In the genomic region with DNA sequence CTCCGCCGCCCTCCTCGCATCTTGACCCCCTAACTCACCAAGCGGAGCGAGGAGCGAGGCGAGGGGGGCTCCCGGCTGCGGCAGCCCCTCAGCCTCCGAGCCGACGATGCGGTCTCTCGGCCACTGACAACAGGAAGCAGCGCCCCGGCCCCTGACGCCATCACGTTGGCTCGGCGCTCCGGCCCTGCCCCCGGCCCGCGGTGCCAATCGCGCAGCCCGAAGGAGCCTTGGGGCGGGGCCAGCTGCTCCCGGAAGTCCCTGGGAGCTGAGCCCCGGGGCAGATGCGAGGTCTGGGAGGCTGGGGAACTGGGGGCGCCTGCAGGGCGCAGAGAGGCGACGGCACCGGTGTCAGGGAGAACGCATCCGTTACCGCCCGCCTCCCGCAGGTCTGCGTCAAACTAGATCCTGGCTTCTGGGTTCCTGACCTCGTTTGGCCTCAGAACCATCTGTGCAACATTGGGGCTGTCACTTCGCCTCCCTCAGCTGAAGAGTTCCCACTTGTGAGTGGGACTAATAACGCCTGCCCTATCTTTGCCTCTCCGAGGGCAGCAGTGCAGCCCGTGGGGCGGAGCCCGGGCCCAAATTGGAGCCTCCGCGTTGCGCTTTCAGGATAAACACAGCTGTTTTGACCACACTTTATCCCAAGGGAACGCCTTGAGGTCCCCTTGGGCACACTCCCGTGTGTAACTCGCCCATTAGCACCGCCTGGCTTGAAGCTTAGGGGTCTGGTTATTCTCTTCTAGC, we compare ENCODE assay signal across 8 cellular contexts.
DNase-seq lines count a peak whose midpoint lies in the region; ATAC-seq and TF ChIP-seq lines count a peak whose summit lies in the region.
"Not testable (repeated sequence)": the region's sequence is repeated elsewhere in the genome, so short reads cannot be mapped to it uniquely, and the experiment has no call there.

No MANE protein-coding gene starts in this region.

- H3K9me3 ChIP-seq in KOPT-K1 (ENCODE audit: insufficient read depth, low read length, poor library complexity, severe bottlenecking); neural cell (ENCODE audit: low read length): not testable (repeated sequence)

- not testable (repeated sequence) for H3K36me3 Mint-ChIP-seq in GM23338 (ENCODE audit: low read depth)

- not testable (repeated sequence) for TF ChIP-seq EP300 in neural cell (conservative IDR thresholded peaks at IDR 0.05; ENCODE audit: poor library complexity, severe bottlenecking)

- peak overlapping the region; percentile 69 for H2AFZ ChIP-seq in GM23338
- H2AFZ ChIP-seq in neural cell (ENCODE audit: low read depth, low read length): peak overlapping the region; percentile 40

- not testable (repeated sequence) for H3K4me1 ChIP-seq in GM23338 (ENCODE audit: insufficient read depth)

- TF ChIP-seq RAD21 in neural cell (conservative IDR thresholded peaks at IDR 0.05): not testable (repeated sequence)

- not testable (repeated sequence) for H3K27me3 Mint-ChIP-seq in GM23338 (ENCODE audit: insufficient read depth, low read depth, poor library complexity)

- H3F3A ChIP-seq in GM23338 (replicated peaks; ENCODE audit: low read depth); neural cell (ENCODE audit: insufficient read depth, low read length, poor library complexity, severe bottlenecking): not testable (repeated sequence)

- H4K20me1 ChIP-seq in GM23338 (replicated peaks; ENCODE audit: insufficient read depth); neural cell (ENCODE audit: insufficient read depth): not testable (repeated sequence)

- H3K27me3 ChIP-seq in GM23338 (ENCODE audit: insufficient read depth); neural cell (ENCODE audit: insufficient read depth, low read depth, low read length): not testable (repeated sequence)

- not testable (repeated sequence) for H3K27ac ChIP-seq in GM23338 (ENCODE audit: low read depth); neural cell (ENCODE audit: low read length)
- peak overlapping the region; percentile 70 for H3K27ac ChIP-seq in KOPT-K1 (ENCODE audit: low read depth, low read length, poor library complexity, severe bottlenecking)

- peak; percentile 83 for DNase-seq in EL
- DNase-seq in GM23338 (ENCODE audit: low spot score): peak; percentile 87
- peak; percentile 56 to 67 for DNase-seq in SHP77 (lab: John Stamatoyannopoulos, UW)
- peak; percentile 84 for DNase-seq in activated gamma-delta T cell (lab: John Stamatoyannopoulos, UW)
- peak; percentile 70 to 89 for DNase-seq in foreskin fibroblast
- peak; percentile 82 for DNase-seq in stimulated activated naive CD4-positive, alpha-beta T cell treated with Interleukin-2 at 50 U/mL for 16 hours (lab: John Stamatoyannopoulos, UW)

- H3K36me3 ChIP-seq in GM23338 (ENCODE audit: insufficient read depth); KOPT-K1 (ENCODE audit: insufficient read depth, low read length); neural cell (ENCODE audit: insufficient read depth, low read length): not testable (repeated sequence)

- not testable (repeated sequence) for H3K9me3 Mint-ChIP-seq in GM23338

- H3K27ac Mint-ChIP-seq in GM23338: peak overlapping the region; percentile 84

- H3K79me2 ChIP-seq in GM23338 (replicated peaks; ENCODE audit: insufficient read depth); neural cell (replicated peaks; ENCODE audit: insufficient read depth, low read length): not testable (repeated sequence)

- not testable (repeated sequence) for H3K4me1 Mint-ChIP-seq in GM23338

- H3K4me3 Mint-ChIP-seq in GM23338: peak overlapping the region; percentile 83

- H3K4me2 ChIP-seq in GM23338: peak overlapping the region; percentile 89
- not testable (repeated sequence) for H3K4me2 ChIP-seq in neural cell (ENCODE audit: low read length)

- H3K9ac ChIP-seq in neural cell (ENCODE audit: low read length): peak overlapping the region; percentile 71

- H3K4me3 ChIP-seq in GM23338: peak overlapping the region; percentile 74
- peak overlapping the region; percentile 60 to 68 for H3K4me3 ChIP-seq in foreskin fibroblast (ENCODE audit: low read depth in 1 of 2, low read length in 2 of 2)
- H3K4me3 ChIP-seq in neural cell (ENCODE audit: low read length): peak overlapping the region; percentile 67

- ATAC-seq in GM23338: peak; percentile 95

- H3K9me2 ChIP-seq in GM23338 (ENCODE audit: insufficient read depth); neural cell (ENCODE audit: insufficient read depth, low read length): not testable (repeated sequence)

- TF ChIP-seq CTCF in GM23338 (conservative IDR thresholded peaks at IDR 0.05; ENCODE audit: low read depth in 2 of 2); foreskin fibroblast (IDR thresholded peaks at IDR 0.05; ENCODE audit: low read depth, low read length); neural cell (IDR thresholded peaks at IDR 0.05; ENCODE audit: poor library complexity, severe bottlenecking): not testable (repeated sequence)

TF ChIP-seq in GM23338, 12 proteins besides CTCF, POLR2A, EP300 and RAD21:
- peak; percentile 64 for TF ChIP-seq POLR2AphosphoS5 (IDR thresholded peaks at IDR 0.05; ENCODE audit: low read depth)
- TF ChIP-seq, protein P1, sequence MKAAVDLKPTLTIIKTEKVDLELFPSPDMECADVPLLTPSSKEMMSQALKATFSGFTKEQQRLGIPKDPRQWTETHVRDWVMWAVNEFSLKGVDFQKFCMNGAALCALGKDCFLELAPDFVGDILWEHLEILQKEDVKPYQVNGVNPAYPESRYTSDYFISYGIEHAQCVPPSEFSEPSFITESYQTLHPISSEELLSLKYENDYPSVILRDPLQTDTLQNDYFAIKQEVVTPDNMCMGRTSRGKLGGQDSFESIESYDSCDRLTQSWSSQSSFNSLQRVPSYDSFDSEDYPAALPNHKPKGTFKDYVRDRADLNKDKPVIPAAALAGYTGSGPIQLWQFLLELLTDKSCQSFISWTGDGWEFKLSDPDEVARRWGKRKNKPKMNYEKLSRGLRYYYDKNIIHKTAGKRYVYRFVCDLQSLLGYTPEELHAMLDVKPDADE (IDR thresholded peaks at IDR 0.05): 0 out of 2 replicates have a peak, but pooled peaks have one; percentile 24
- peak; percentile 63; the same call in 1 of the 2 replicates for TF ChIP-seq CREB1 (CRISPR knock-in tag; IDR thresholded peaks at IDR 0.05; ENCODE audit: low read depth)

TF ChIP-seq in neural cell, 6 proteins besides CTCF, POLR2A, EP300 and RAD21:
- peak; percentile 77 for TF ChIP-seq POLR2AphosphoS5 (IDR thresholded peaks at IDR 0.05)
